In the genomic region with DNA sequence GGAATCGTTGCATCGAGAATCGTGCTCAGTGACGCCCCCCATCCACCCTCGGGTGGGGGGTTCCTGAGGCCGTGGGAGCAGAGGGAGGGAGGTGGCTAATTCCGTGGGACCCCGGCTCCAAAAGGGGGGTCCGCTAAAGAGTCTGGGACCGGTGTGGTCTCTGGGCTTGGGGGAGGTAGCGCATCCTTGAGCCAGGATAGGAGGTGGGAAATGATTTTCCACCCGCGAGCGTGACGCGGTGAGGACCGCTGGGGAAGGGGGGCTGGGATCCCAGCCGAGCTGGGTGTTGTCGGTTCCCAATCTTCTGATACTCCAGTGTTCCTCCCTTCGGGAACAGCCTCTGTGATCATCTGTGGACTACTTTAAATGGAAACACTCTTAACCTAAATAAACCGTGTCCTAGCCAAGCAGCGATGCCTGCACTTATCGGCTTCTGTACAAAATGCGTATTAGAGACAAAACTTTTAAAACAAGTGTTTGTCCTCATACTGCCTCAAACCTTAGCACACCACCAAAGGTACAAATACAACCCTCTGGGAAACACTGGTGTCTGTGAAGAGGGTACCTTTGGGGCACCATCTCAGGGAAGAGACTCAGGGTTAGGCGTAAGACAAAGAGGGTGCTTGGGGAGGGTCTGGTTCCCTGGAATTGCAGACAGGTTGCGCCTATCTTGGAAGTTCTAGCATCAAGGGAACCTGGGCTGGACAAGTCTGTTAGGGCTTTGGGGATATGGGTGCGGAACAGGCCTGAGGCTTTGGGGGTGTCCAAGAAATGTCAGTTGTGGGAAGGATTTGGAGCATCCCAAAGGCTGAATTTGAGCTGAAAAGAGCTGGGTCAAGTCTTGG, we compare ENCODE assay signal across 14 cellular contexts. TPM values are rescaled to one million over a fixed set of nuclear protein-coding genes. Genes with fewer than 3 reads are reported as not detected.
DNase-seq lines count a peak whose midpoint lies in the region; ATAC-seq, FAIRE-seq and TF ChIP-seq lines count a peak whose summit lies in the region.
"Had no signal": no experiment of that assay in that cellular context is flagged by ENCODE, and none has a peak within 500 bp of the region (broad histone marks: within the 10 kb centered on the region; RNA-seq: fewer than 3 reads in every experiment).

No MANE protein-coding gene starts in this region.

- H2AK5ac ChIP-seq in mesenchymal stem cell (ENCODE audit: low read length, severe bottlenecking): no peak overlapping the region

- peak overlapping the region; percentile 52 for H3K27ac ChIP-seq in 22Rv1
- H3K27ac ChIP-seq in angular gyrus (ENCODE audit: low read depth, low read length): peak overlapping the region; percentile 62
- H3K27ac ChIP-seq in mesenchymal stem cell (ENCODE audit: low read length, poor library complexity, severe bottlenecking): no peak overlapping the region

- H2BK5ac ChIP-seq in mesenchymal stem cell (ENCODE audit: low read depth, low read length, poor library complexity, severe bottlenecking): no peak overlapping the region

- no peaks in the 10 kb centered on the region for H3K36me3 ChIP-seq in mesenchymal stem cell (ENCODE audit: control insufficient read depth in 1 of 2, insufficient read depth in 2 of 2, low read depth in 1 of 2, low read length in 2 of 2)
- H3K36me3 ChIP-seq: HAP-1 had no signal

- peaks cover 6% of the 10 kb centered on the region for H3K9me3 ChIP-seq in mesenchymal stem cell (ENCODE audit: control insufficient read depth, low read length)
- H3K9me3 ChIP-seq: HAP-1 had no signal

- H3K4me1 ChIP-seq in mesenchymal stem cell (ENCODE audit: control insufficient read depth, insufficient read depth, low read depth, low read length): peaks cover 2% of the 10 kb centered on the region
- H3K4me1 ChIP-seq: HAP-1 had no signal

- H3K27me3 ChIP-seq in mesenchymal stem cell (ENCODE audit: control insufficient read depth in 1 of 2, insufficient read depth in 1 of 2, low read length in 2 of 2): peaks cover 42 to 58% of the 10 kb centered on the region in 2 experiments

- DNase-seq in mesenchymal stem cell: no peak
- no peak for DNase-seq in NCI-H1417 treated with DMSO at 0.1 percent for 48 hours (lab: John Stamatoyannopoulos, UW)
- DNase-seq in retina: no peak
- no peak for DNase-seq in NCI-H2227 treated with DMSO at 0.1 percent for 48 hours (lab: John Stamatoyannopoulos, UW)
- DNase-seq: activated CD4-positive, alpha-beta T cell treated with anti-CD3 and anti-CD28 coated beads, Interleukin-2, amount 50 U/mL, for 4 hours; activated T-cell treated with anti-CD3 and anti-CD28 coated beads, Interleukin-2, amount 50 U/mL, for 24 hours; COR-L47; NCI-H524 had no signal

- WGBS in mesenchymal stem cell: 15% methylated on average over 27 of the region's 27 CpGs

- no peak overlapping the region for H2BK12ac ChIP-seq in mesenchymal stem cell (ENCODE audit: low read length in 2 of 2)

- no peak overlapping the region for H3K9ac ChIP-seq in mesenchymal stem cell (ENCODE audit: low read length)

- no peak overlapping the region for H3K4ac ChIP-seq in mesenchymal stem cell (ENCODE audit: low read depth in 1 of 2, low read length in 2 of 2)

- no peak overlapping the region for H4K91ac ChIP-seq in mesenchymal stem cell (ENCODE audit: low read length)

- H2BK120ac ChIP-seq in mesenchymal stem cell (ENCODE audit: low read depth, low read length): peak overlapping the region; percentile 19

- FAIRE-seq in G401.6 (lab: Jason Lieb, UNC): peak; percentile 19
- FAIRE-seq: RCC 7860 had no signal

- no peak for TF ChIP-seq CTCF in 22Rv1 (IDR thresholded peaks at IDR 0.05)

- H2AFZ ChIP-seq in mesenchymal stem cell (ENCODE audit: low read depth, low read length): no peak overlapping the region

- no peak overlapping the region for H3K4me3 ChIP-seq in mesenchymal stem cell (ENCODE audit: insufficient read depth in 1 of 2, low read depth in 1 of 2, low read length in 2 of 2)
- H3K4me3 ChIP-seq: HAP-1 had no signal

- H3K4me2 ChIP-seq in mesenchymal stem cell (ENCODE audit: low read length, poor library complexity, severe bottlenecking): no peak overlapping the region

- H3K23ac ChIP-seq in mesenchymal stem cell (ENCODE audit: low read length in 2 of 2): no peak overlapping the region

- H3K18ac ChIP-seq in mesenchymal stem cell (ENCODE audit: low read depth in 1 of 2, low read length in 2 of 2): no peak overlapping the region

- no peak overlapping the region for H2BK15ac ChIP-seq in mesenchymal stem cell (ENCODE audit: low read depth, poor library complexity, severe bottlenecking)

- no peak overlapping the region for H3K14ac ChIP-seq in mesenchymal stem cell (ENCODE audit: low read length in 2 of 2)

- H3K79me1 ChIP-seq in mesenchymal stem cell (replicated peaks; ENCODE audit: low read length, poor library complexity, severe bottlenecking): no peaks in the 10 kb centered on the region

- no peak for ATAC-seq in GM18498 (IDR thresholded peaks at IDR 0.05; ENCODE audit: unreplicated experiment)

- H4K8ac ChIP-seq in mesenchymal stem cell (ENCODE audit: low read length): no peak overlapping the region

RNA-seq across cellular contexts. Expression of a gene that starts 16.0 kb away (rescaled TPM):
- polyA plus RNA-seq in mesenchymal stem cell (2013, experiment 1 of 2): 0.04 TPM
- 0.07 TPM for polyA plus RNA-seq in mesenchymal stem cell (2013, experiment 2 of 2)

RNA-seq across cellular contexts. Expression of a gene that starts 52.2 kb away (rescaled TPM):
- 0.25 TPM for polyA plus RNA-seq in mesenchymal stem cell (2013, experiment 1 of 2)
- 0.10 TPM for polyA plus RNA-seq in mesenchymal stem cell (2013, experiment 2 of 2)
